In genomic region chr14:55129086-55129427, GRCh38 we compare ENCODE assay signal across 8 cellular contexts. TPM values are rescaled to one million over a fixed set of nuclear protein-coding genes. Genes with fewer than 3 reads are reported as not detected.
A peak's percentile ranks its signal among the peaks of the same experiment; 100 is the strongest.
DNase-seq lines count a peak whose midpoint lies in the region; ATAC-seq and TF ChIP-seq lines count a peak whose summit lies in the region.

LGALS3 (plus strand) TSS chr14:55129252; CDS start chr14:55137374, 8,122 bp downstream.

- peaks cover 0 to 21% (median 8%) of the 10 kb centered on the region in 9 donors for H3K36me3 ChIP-seq in heart left ventricle

- H3K27me3 Mint-ChIP-seq in activated naive CD8-positive, alpha-beta T cell treated with anti-CD3 and anti-CD28 coated beads, Interleukin-2, amount 10 ng/mL, durations not matched to agents 7 days and 5 days, result peaks cover 14% of the 10 kb centered on the region

- peak within 1 kb of the TSS; percentile 85 for H3K4me3 Mint-ChIP-seq in activated naive CD8-positive, alpha-beta T cell treated with anti-CD3 and anti-CD28 coated beads, Interleukin-2, amount 10 ng/mL, durations not matched to agents 7 days and 5 days

- H3K4me1 ChIP-seq in heart left ventricle, result peaks cover 6 to 88% (median 47%) of the 10 kb centered on the region in 12 donors

- no peaks in the 10 kb centered on the region for H3K9me3 ChIP-seq in heart left ventricle

- POLR2A ChIA-PET in activated naive CD8-positive, alpha-beta T cell treated with anti-CD3 and anti-CD28 coated beads, Interleukin-2, amount 10 ng/mL, durations not matched to agents 7 days and 5 days (lab: Charles Lee), result interaction anchor here (0.6 to 4.0 kb wide), 10 partner anchors 10 to 63 kb away, joined by 3 to 55 read pairs (median 4); partner anchors contain the start of gene DLGAP5

- peak within 1 kb of the TSS; percentile 76 to 95 (median 90) for H3K4me3 ChIP-seq in heart left ventricle

- H3K9me3 Mint-ChIP-seq in activated naive CD8-positive, alpha-beta T cell treated with anti-CD3 and anti-CD28 coated beads, Interleukin-2, amount 10 ng/mL, durations not matched to agents 7 days and 5 days, result no peaks in the 10 kb centered on the region

- H3K27ac Mint-ChIP-seq in activated naive CD8-positive, alpha-beta T cell treated with anti-CD3 and anti-CD28 coated beads, Interleukin-2, amount 10 ng/mL, durations not matched to agents 7 days and 5 days, result peak within 1 kb of the TSS; percentile 58

- peak within 1 kb of the TSS; percentile 94 to 99 (median 97) for H3K27ac ChIP-seq in heart left ventricle

- H3K36me3 Mint-ChIP-seq in activated naive CD8-positive, alpha-beta T cell treated with anti-CD3 and anti-CD28 coated beads, Interleukin-2, amount 10 ng/mL, durations not matched to agents 7 days and 5 days, result peaks cover 30% of the 10 kb centered on the region

- peak; percentile 46 for DNase-seq in activated naive CD4-positive, alpha-beta T cell treated with Interleukin-2 at 50 U/mL for 16 hours
- DNase-seq in activated naive CD4-positive, alpha-beta T cell (lab: John Stamatoyannopoulos, UW), result no peak
- peak; percentile 8 for DNase-seq in OCI-M1 (lab: John Stamatoyannopoulos, UW)
- peak; percentile 71 for DNase-seq in activated naive CD8-positive, alpha-beta T cell treated with anti-CD3 and anti-CD28 coated beads, Interleukin-2, amount 10 ng/mL, durations not matched to agents 7 days and 5 days
- DNase-seq in heart left ventricle, result peak; percentile 84 to 91 (median 87)
- peak; percentile 90 for DNase-seq in posterior vena cava (ENCODE audit: low spot score)
- DNase-seq in SHP77 treated with DMSO at 0.1 percent for 48 hours (lab: John Stamatoyannopoulos, UW), result no peak

- WGBS in heart left ventricle, 4 donors, result 0 to 1% (median 1%) methylated on average over 20 to 50 of the region's 50 CpGs; no CpG with 5 or more reads in 1 of the 4 donors

- H3K27me3 ChIP-seq in heart left ventricle, result no peaks in the 10 kb centered on the region

- peaks cover 44% of the 10 kb centered on the region for H3K4me1 Mint-ChIP-seq in activated naive CD8-positive, alpha-beta T cell treated with anti-CD3 and anti-CD28 coated beads, Interleukin-2, amount 10 ng/mL, durations not matched to agents 7 days and 5 days

- peak in 1 of 2 donors; percentile 90 for TF ChIP-seq POLR2A in heart left ventricle (IDR thresholded peaks at IDR 0.05)

- intact Hi-C loops in heart left ventricle (cut with DNase I) (loop anchor here in 2 of 10 donors (2.0 kb wide), 1 partner anchor 26 kb away; no protein-coding TSS in a partner anchor), posterior vena cava (cut with DNase I) (no loop called here)

- no peak for TF ChIP-seq CTCF in heart left ventricle (IDR thresholded peaks at IDR 0.05)

- peak; percentile 53 for ATAC-seq in HG02870 (IDR thresholded peaks at IDR 0.05; ENCODE audit: unreplicated experiment)
- peak; percentile 59 for ATAC-seq in activated naive CD8-positive, alpha-beta T cell treated with anti-CD3 and anti-CD28 coated beads, Interleukin-2, amount 10 ng/mL, durations not matched to agents 7 days and 5 days (ENCODE audit: low read depth)
- peak; percentile 63 to 92 (median 89) for ATAC-seq in heart left ventricle

RNA-seq across cellular contexts. Expression of gene LGALS3, which starts in this region (rescaled TPM):
- 100 to 1,000 TPM; 115 to 119 TPM for total RNA-seq in activated naive CD8-positive, alpha-beta T cell treated with anti-CD3 and anti-CD28 coated beads, Interleukin-2, amount 10 ng/mL, durations not matched to agents 7 days and 5 days
- total RNA-seq in heart left ventricle (100 to 1,000 TPM; 143 to 372 (median 197) TPM), posterior vena cava (100 to 1,000 TPM; 148 to 189 TPM)
- polyA plus RNA-seq in heart left ventricle, result 100 to 1,000 TPM; 272 to 311 TPM

Comparison
In these comparisons a context has a peak if more than half of its experiments do, and no peak if none do; other contexts are left out.
1. DNase-seq: peak in activated naive CD4-positive, alpha-beta T cell treated with Interleukin-2 at 50 U/mL for 16 hours (single experiment), OCI-M1 (single experiment), activated naive CD8-positive, alpha-beta T cell treated with anti-CD3 and anti-CD28 coated beads, Interleukin-2, amount 10 ng/mL, durations not matched to agents 7 days and 5 days (single experiment), heart left ventricle (5 of 5) and posterior vena cava (single experiment); none in activated naive CD4-positive, alpha-beta T cell (0 of 4) and SHP77 treated with DMSO at 0.1 percent for 48 hours (single experiment).
2. Peak in every context shown above with its lines, with median percentiles within 50 percentile points of each other: ATAC-seq.